ENCODE assay signal across 8 cellular contexts in the genomic region with DNA sequence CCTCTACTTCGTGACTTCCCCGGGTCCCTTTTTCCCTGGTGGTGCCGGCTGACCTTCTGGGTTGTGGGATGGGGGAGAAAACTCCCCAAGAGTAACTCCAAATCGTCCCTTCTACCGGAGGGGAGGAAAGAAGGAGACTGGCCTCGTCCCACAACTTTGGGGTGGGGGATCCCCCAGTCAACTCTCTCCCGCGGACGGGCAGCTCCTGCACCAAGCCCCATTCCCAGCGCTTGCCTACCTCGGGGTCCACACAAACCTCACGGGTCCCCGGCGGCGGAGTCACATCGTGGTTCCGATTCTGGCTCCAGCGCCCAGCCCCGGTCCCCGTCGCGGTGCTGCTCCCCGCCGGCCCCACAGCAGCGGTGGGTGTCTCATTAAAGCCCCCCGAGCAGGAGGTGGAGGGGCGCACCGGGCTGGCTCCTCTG. TPM values are rescaled to one million over a fixed set of nuclear protein-coding genes. Genes with fewer than 3 reads are reported as not detected.
DNase-seq lines count a peak whose midpoint lies in the region; ATAC-seq, FAIRE-seq and TF ChIP-seq lines count a peak whose summit lies in the region.

No MANE protein-coding gene starts in this region.

- no peak for FAIRE-seq in GM12892 (lab: Jason Lieb, UNC)

- CTCF ChIA-PET in T-cell (lab: Charles Lee) = no interaction called here

- H3K27me3 ChIP-seq in hepatocyte = peaks cover 25% of the 10 kb centered on the region

- H3K9me3 ChIP-seq in hepatocyte (ENCODE audit: low read depth) = no peaks in the 10 kb centered on the region

- no peaks in the 10 kb centered on the region for H3K9me3 Mint-ChIP-seq in T-cell

- H3K4me2 ChIP-seq in hepatocyte = peak overlapping the region; percentile 94

- no peaks in the 10 kb centered on the region for H3K9me2 ChIP-seq in hepatocyte (replicated peaks; ENCODE audit: insufficient read depth)

- H3K4me1 ChIP-seq in hepatocyte (ENCODE audit: insufficient read depth) = peaks cover 12% of the 10 kb centered on the region

- DNase-seq in GM12865 (ENCODE audit: low read depth) (no peak), T-cell (no peak), hepatocyte (ENCODE audit: low spot score) (no peak), skeletal muscle cell (ENCODE audit: low read depth) (no peak), GM12892 (ENCODE audit: insufficient read length) (no peak)
- no peak for DNase-seq in NK-92 treated with Interleukin-12 subunit alpha and Interleukin-12 subunit beta, amount 100 ng/mL, for 24 hours (lab: John Stamatoyannopoulos, UW)
- no peak for DNase-seq in activated naive CD4-positive, alpha-beta T cell treated with Interleukin-2 at 50 U/mL for 16 hours

- H3K27ac ChIP-seq in hepatocyte = peak overlapping the region; percentile 42

- H3K79me2 ChIP-seq in hepatocyte = peaks cover 12% of the 10 kb centered on the region

- H3K36me3 Mint-ChIP-seq in T-cell = no peaks in the 10 kb centered on the region

- H3K4me3 ChIP-seq in GM12865 (ENCODE audit: low read depth, low read length) (peak overlapping the region; percentile 56), hepatocyte (peak overlapping the region; percentile 71), skeletal muscle cell (ENCODE audit: low read depth, low read length) (peak overlapping the region; percentile 65)

- peaks cover 65 to 67% of the 10 kb centered on the region in 2 donors for H3K27me3 Mint-ChIP-seq in T-cell

- H4K20me1 ChIP-seq in hepatocyte (ENCODE audit: insufficient read depth, poor library complexity, severe bottlenecking) = no peaks in the 10 kb centered on the region

- ATAC-seq in T-cell (replicated peaks in 1 of 4) (no peak), GM21423 (IDR thresholded peaks at IDR 0.05; ENCODE audit: unreplicated experiment) (no peak)

- peak overlapping the region; percentile 17 to 55 (median 49) for H3K4me3 Mint-ChIP-seq in T-cell

- no peaks in the 10 kb centered on the region for H3K36me3 ChIP-seq in hepatocyte (replicated peaks; ENCODE audit: insufficient read depth, low read depth)

- H3K27ac Mint-ChIP-seq in T-cell = no peak overlapping the region

- WGBS in hepatocyte (ENCODE audit: low lambda C conversion rate, missing lambda C conversion rate) = under 1% methylated on average over 27 of the region's 28 CpGs

- peaks cover 27 to 30% (median 29%) of the 10 kb centered on the region in 3 donors for H3K4me1 Mint-ChIP-seq in T-cell

- TF ChIP-seq POLR2A in GM12892 (IDR thresholded peaks at IDR 0.05; ENCODE audit: low read depth, low read length) = no peak

- POLR2A ChIA-PET in T-cell (lab: Charles Lee) = no interaction called here

- TF ChIP-seq CTCF in GM12865 (IDR thresholded peaks at IDR 0.05; ENCODE audit: insufficient read depth, low read depth, low read length, missing control alignments) (no peak), hepatocyte (IDR thresholded peaks at IDR 0.05; ENCODE audit: poor library complexity) (no peak)

- H2AFZ ChIP-seq in hepatocyte = peak overlapping the region; percentile 42

RNA-seq across cellular contexts. Expression of a gene that starts 0.3 kb away (rescaled TPM):
- under 1 TPM in 1 of 5 donors, not detected in 4; 0.09 TPM for total RNA-seq in T-cell
- 8.8 and 9.0 TPM in 2 replicates for total RNA-seq in hepatocyte
- 4.9 and 7.8 TPM in 2 replicates for polyA plus RNA-seq in hepatocyte
- not detected for polyA plus RNA-seq in GM12892 (2012; ENCODE audit: missing spikeins)
